20 cellular contexts compared by ENCODE assay signal in the genomic region with DNA sequence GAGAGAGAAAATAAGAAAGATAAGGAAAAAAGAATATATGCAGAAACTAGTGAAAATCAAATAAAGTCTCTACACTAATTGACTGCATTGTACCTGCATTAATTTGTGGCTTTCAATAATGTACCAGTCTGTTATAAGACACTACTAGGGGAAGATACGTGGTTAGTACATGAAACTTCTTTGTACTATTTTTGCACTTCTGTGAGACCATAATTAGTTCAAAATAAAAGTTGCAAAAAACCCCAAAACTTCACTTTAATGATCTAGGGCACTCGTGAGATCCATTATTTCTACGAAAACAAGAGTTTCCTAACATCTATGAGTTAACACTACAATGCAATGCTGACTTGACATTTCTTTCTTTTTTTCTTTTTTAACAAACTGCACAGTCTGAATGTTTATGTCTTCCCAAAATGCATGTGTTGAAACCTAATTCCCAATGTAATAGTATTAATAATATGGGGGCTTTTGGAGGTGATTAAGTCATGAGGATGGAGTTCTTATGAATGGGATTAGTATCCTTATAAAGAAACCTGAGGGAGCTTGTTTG.
"Had no signal": no experiment of that assay in that cellular context is flagged by ENCODE, and none has a peak within 500 bp of the region (broad histone marks: within the 10 kb centered on the region; RNA-seq: fewer than 3 reads in every experiment).

No MANE protein-coding gene starts in this region.

- H3K4me3 Mint-ChIP-seq: IgD-negative memory B cell had no signal

- H3K27ac Mint-ChIP-seq: IgD-negative memory B cell had no signal

- H3K36me3 Mint-ChIP-seq: IgD-negative memory B cell had no signal

- H3K4me3 ChIP-seq: MG63 had no signal

- H3K9ac ChIP-seq: SK-N-SH had no signal

- ATAC-seq: Panc1, PC-3 had no signal

- H3K27me3 ChIP-seq: MG63 had no signal

- H3K27ac ChIP-seq: RWPE1 had no signal

- H3K9me3 ChIP-seq: MG63, SK-N-SH had no signal

- DNase-seq: Karpas-422; KBM-7; MG63; NCI-H1092 treated with DMSO at 0.1 percent for 48 hours; NCI-H1436; NCI-H187; NCI-H2029; NCI-H2081 treated with DMSO at 0.1 percent for 48 hours; NCI-H2171; NCI-H345; NCI-H446 treated with DMSO at 0.1 percent for 48 hours; NCI-H510A treated with DMSO at 0.1 percent for 48 hours; NCI-H526; NK-92 treated with Interleukin-12 subunit alpha and Interleukin-12 subunit beta, amount 100 ng/mL, for 24 hours; PC-3; SHP77; SK-N-SH had no signal

- H3K4me2 ChIP-seq: SK-N-SH had no signal

- H3K27me3 Mint-ChIP-seq: IgD-negative memory B cell had no signal

- H3K4me1 Mint-ChIP-seq: IgD-negative memory B cell had no signal

- H3K36me3 ChIP-seq: MG63 had no signal
